Comparison of ENCODE assay signal across 12 cellular contexts in the genomic region with DNA sequence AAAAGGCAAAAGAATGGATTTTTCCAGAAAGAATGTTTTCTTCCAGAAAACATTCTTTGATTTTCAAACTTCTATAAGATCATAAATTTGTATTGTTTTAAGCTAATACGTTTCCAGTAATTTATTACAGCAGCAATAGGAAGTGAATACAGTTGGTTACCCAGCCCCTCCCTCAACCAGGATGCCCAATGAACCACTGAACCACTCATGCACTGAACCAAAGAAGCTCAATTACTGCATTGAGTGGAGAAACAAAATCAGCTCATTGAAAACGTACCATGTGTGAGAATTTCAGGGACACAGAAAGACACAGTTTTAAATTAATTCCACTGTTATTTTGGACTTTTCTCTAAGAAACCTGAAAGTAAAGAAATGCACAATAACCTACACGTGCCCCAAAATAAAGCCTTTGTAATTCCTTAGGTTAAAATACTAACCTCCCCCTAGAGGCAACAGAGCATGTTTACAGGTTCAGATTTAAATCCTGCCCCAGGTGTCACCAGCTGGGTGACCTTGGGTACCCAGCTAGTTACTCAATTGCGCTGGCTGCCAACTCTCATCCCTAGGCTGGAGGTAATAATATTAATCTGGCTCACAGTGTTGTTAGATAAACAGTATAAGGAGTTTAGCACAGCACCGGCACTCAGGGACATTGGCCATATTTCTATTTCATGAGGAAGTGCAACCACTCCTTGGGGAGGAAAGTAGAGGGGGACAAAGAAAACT.
A peak's percentile ranks its signal among the peaks of the same experiment; 100 is the strongest.
DNase-seq lines count a peak whose midpoint lies in the region; ATAC-seq and TF ChIP-seq lines count a peak whose summit lies in the region.
"Had no signal": no experiment of that assay in that cellular context is flagged by ENCODE, and none has a peak within 500 bp of the region (broad histone marks: within the 10 kb centered on the region; RNA-seq: fewer than 3 reads in every experiment).

No MANE protein-coding gene starts in this region.

- 27 to 33% methylated on average over 5 of the region's 5 CpGs for WGBS in tibial nerve, 2 donors

- no peak overlapping the region for H3K4me3 Mint-ChIP-seq in Caco-2 (ENCODE audit: unreplicated experiment)
- H3K4me3 Mint-ChIP-seq: activated naive CD4-positive, alpha-beta T cell treated with anti-CD3 and anti-CD28 coated beads for 36 hours had no signal

- H3K4me1 Mint-ChIP-seq in Caco-2 (ENCODE audit: low read depth, unreplicated experiment) = peaks cover 26% of the 10 kb centered on the region

- no peaks in the 10 kb centered on the region for H3K79me2 ChIP-seq in HCT116 (ENCODE audit: insufficient read depth, low read length)

- peak; percentile 84 for ATAC-seq in HCT116
- peak; percentile 50; the same call in 2 of the 3 replicates for ATAC-seq in SK-N-SH treated with all-trans-retinoic acid at 6 μM for 48 hours
- ATAC-seq in HG02678 (IDR thresholded peaks at IDR 0.05; ENCODE audit: unreplicated experiment) = no peak
- no peak for ATAC-seq in GM21360 (IDR thresholded peaks at IDR 0.05; ENCODE audit: unreplicated experiment)

- TF ChIP-seq CTCF in Caco-2 (IDR thresholded peaks at IDR 0.05; ENCODE audit: insufficient read depth in 1 of 2, low read depth in 1 of 2, low read length in 1 of 2, severe bottlenecking in 1 of 2, unreplicated experiment in 1 of 2) = peak; percentile 20 to 64
- TF ChIP-seq CTCF in HCT116 (IDR thresholded peaks at IDR 0.05 in 2 of 3, conservative IDR thresholded peaks at IDR 0.05 in 1 of 3; ENCODE audit: borderline replicate concordance in 1 of 3, insufficient read depth in 1 of 3, low read depth in 2 of 3, low read length in 2 of 3) = peak; percentile 26 to 62 (median 52); a peak in 5 of 6 replicates
- TF ChIP-seq CTCF in tibial nerve (IDR thresholded peaks at IDR 0.05) = peak in 1 of 5 experiments; percentile 21

- TF ChIP-seq RAD21 in HCT116 (IDR thresholded peaks at IDR 0.05; ENCODE audit: low read depth) = peak; percentile 39

- peaks cover 6% of the 10 kb centered on the region for H3K36me3 Mint-ChIP-seq in Caco-2 (ENCODE audit: insufficient read depth, unreplicated experiment)

- H3K9me3 ChIP-seq in Caco-2 = no peaks in the 10 kb centered on the region
- no peaks in the 10 kb centered on the region for H3K9me3 ChIP-seq in HCT116 (ENCODE audit: control insufficient read depth in 1 of 2, insufficient read depth in 1 of 2, low read depth in 1 of 2, low read length in 2 of 2)
- no peaks in the 10 kb centered on the region for H3K9me3 ChIP-seq in tibial nerve

- H3K36me3 ChIP-seq in Caco-2 (ENCODE audit: control insufficient read depth, insufficient read depth, low read length) (no peaks in the 10 kb centered on the region), HCT116 (ENCODE audit: control insufficient read depth in 1 of 2, insufficient read depth in 2 of 2, low read length in 2 of 2) (no peaks in the 10 kb centered on the region), tibial nerve (no peaks in the 10 kb centered on the region)

- BruUV-seq in Caco-2 (replicated peaks; lab: Mats Ljungman, UMichigan) (no TSS peak), HCT116 (replicated peaks; lab: Mats Ljungman, UMichigan) (no TSS peak)

- CTCF ChIA-PET in Caco-2 (lab: Charles Lee) (interaction anchor here (1.1 kb wide), 1 partner anchor 17 kb away, joined by 5 read pairs; no protein-coding TSS in a partner anchor), HCT116 (lab: Charles Lee) (interaction anchor here (0.6 to 1.3 kb wide), 8 partner anchors 9 to 328 kb away, joined by 3 to 6 read pairs (median 4); no protein-coding TSS in a partner anchor)

- no peaks in the 10 kb centered on the region for H3K9me2 ChIP-seq in HCT116 (ENCODE audit: insufficient read depth)

- TF ChIP-seq EP300 in tibial nerve (IDR thresholded peaks at IDR 0.05) = no peak

- H3K4me1 ChIP-seq in Caco-2 (peaks cover 6% of the 10 kb centered on the region), HCT116 (ENCODE audit: control insufficient read depth in 1 of 2, insufficient read depth in 2 of 2, low read length in 2 of 2) (peaks cover 0 to 3% of the 10 kb centered on the region in 2 experiments; a peak in 1 of 4 replicates), tibial nerve (peaks cover 0 to 63% (median 3%) of the 10 kb centered on the region in 4 donors)

- H3K4me3 ChIP-seq in Caco-2 (ENCODE audit: low read depth, low read length) (no peak overlapping the region), HCT116 (replicated peaks in 1 of 2; ENCODE audit: low read depth in 1 of 2, low read length in 2 of 2) (no peak overlapping the region), tibial nerve (no peak overlapping the region)
- H3K4me3 ChIP-seq: lung had no signal

- peak overlapping the region; percentile 76 for H2AFZ ChIP-seq in HCT116 (ENCODE audit: low read depth, low read length, poor library complexity, severe bottlenecking)

- no peaks in the 10 kb centered on the region for H3K9me3 Mint-ChIP-seq in Caco-2 (ENCODE audit: unreplicated experiment)
- H3K9me3 Mint-ChIP-seq: activated naive CD4-positive, alpha-beta T cell treated with anti-CD3 and anti-CD28 coated beads for 36 hours had no signal

- H3K27ac ChIP-seq in HCT116 (ENCODE audit: low read depth, low read length) (no peak overlapping the region), tibial nerve (no peak overlapping the region)

- no peaks in the 10 kb centered on the region for H4K20me1 ChIP-seq in HCT116 (ENCODE audit: insufficient read depth)

- peak overlapping the region; percentile 15; the same call in 1 of the 2 replicates for H3K4me2 ChIP-seq in HCT116 (ENCODE audit: low read length)

- POLR2A ChIA-PET in Caco-2 (lab: Charles Lee) = no interaction called here
- POLR2A ChIA-PET in HCT116 (lab: Charles Lee) = interaction anchor here (0.6 to 0.8 kb wide), 2 partner anchors 29 to 59 kb away, joined by 3 read pairs; no protein-coding TSS in a partner anchor

- intact Hi-C loops in Caco-2 (cut with micrococcal nuclease; ENCODE audit: unreplicated experiment) = no loop called here
- intact Hi-C loops in HCT116 (cut with micrococcal nuclease) = no loop called here

- no peaks in the 10 kb centered on the region for H3K27me3 Mint-ChIP-seq in Caco-2 (ENCODE audit: insufficient read depth, unreplicated experiment)

- no peak overlapping the region for H3K9ac ChIP-seq in HCT116 (ENCODE audit: low read length)

- no peak overlapping the region for H3K27ac Mint-ChIP-seq in Caco-2 (ENCODE audit: unreplicated experiment)
- H3K27ac Mint-ChIP-seq: activated naive CD4-positive, alpha-beta T cell treated with anti-CD3 and anti-CD28 coated beads for 36 hours had no signal

- DNase-seq in Caco-2 = no peak
- DNase-seq in HCT116 (ENCODE audit: low read depth, low spot score) = no peak
- DNase-seq in kidney tubule cell (ENCODE audit: low spot score) = peak; percentile 34
- no peak for DNase-seq in tibial nerve (ENCODE audit: low spot score in 2 of 2)
- DNase-seq in stimulated activated CD4-positive, alpha-beta T cell treated with anti-CD3 and anti-CD28 coated beads, Interleukin-4, amount 100 ng/mL, for 24 hours = no peak
- DNase-seq: activated naive CD4-positive, alpha-beta T cell treated with anti-CD3 and anti-CD28 coated beads for 36 hours; NCI-H2107; stimulated activated CD8-positive, alpha-beta memory T cell treated with anti-CD3 and anti-CD28 coated beads, Interleukin-4, amount 100 ng/mL, for 48 hours had no signal

- TF ChIP-seq POLR2A in HCT116 (IDR thresholded peaks at IDR 0.05; ENCODE audit: borderline replicate concordance, extremely low read depth, insufficient read depth, insufficient read length) = no peak
- TF ChIP-seq POLR2A in tibial nerve (IDR thresholded peaks at IDR 0.05) = no peak

- H3K27me3 ChIP-seq in Caco-2 (replicated peaks; ENCODE audit: control insufficient read depth, insufficient read depth, low read length) (no peaks in the 10 kb centered on the region), HCT116 (ENCODE audit: insufficient read depth, low read length) (no peaks in the 10 kb centered on the region), tibial nerve (no peaks in the 10 kb centered on the region)

- RAD21 ChIA-PET in HCT116 (lab: Charles Lee; ENCODE audit: low non-redundant PET in 1 of 2, low total read pairs in 2 of 2, uncharacterized antibody in 2 of 2, unreplicated experiment in 2 of 2) = no interaction called here

TF ChIP-seq in HCT116, 20 proteins besides CTCF, POLR2A, EP300 and RAD21:
- TF ChIP-seq, protein P1, sequence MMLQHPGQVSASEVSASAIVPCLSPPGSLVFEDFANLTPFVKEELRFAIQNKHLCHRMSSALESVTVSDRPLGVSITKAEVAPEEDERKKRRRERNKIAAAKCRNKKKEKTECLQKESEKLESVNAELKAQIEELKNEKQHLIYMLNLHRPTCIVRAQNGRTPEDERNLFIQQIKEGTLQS (IDR thresholded peaks at IDR 0.05) = no peak
- TF ChIP-seq TCF7L2 (IDR thresholded peaks at IDR 0.05; ENCODE audit: borderline replicate concordance, extremely low read depth, insufficient read depth, insufficient read length) = no peak
- TF ChIP-seq FOSL1 (IDR thresholded peaks at IDR 0.05; ENCODE audit: low read depth) = no peak
- TF ChIP-seq CEBPB (IDR thresholded peaks at IDR 0.05; ENCODE audit: low read depth) = no peak
- no peak for TF ChIP-seq CBX3 (IDR thresholded peaks at IDR 0.05; ENCODE audit: low read depth)
- no peak for TF ChIP-seq SIN3A (IDR thresholded peaks at IDR 0.05; ENCODE audit: low read depth)

TF ChIP-seq in SK-N-SH treated with all-trans-retinoic acid at 6 μM for 48 hours, 23 proteins besides CTCF, POLR2A, EP300 and RAD21:
- no peak for TF ChIP-seq ISL1 (CRISPR knock-in tag; IDR thresholded peaks at IDR 0.05)
- no peak for TF ChIP-seq ZNF565 (CRISPR knock-in tag; conservative IDR thresholded peaks at IDR 0.05; ENCODE audit: low read depth)
- no peak for TF ChIP-seq CSDC2 (CRISPR knock-in tag; IDR thresholded peaks at IDR 0.05)

Comparison
In these comparisons a context has a peak if more than half of its experiments do, and no peak if none do; other contexts are left out.
1. ATAC-seq: peak in HCT116 (single experiment) and SK-N-SH treated with all-trans-retinoic acid at 6 μM for 48 hours (single experiment); none in HG02678 (single experiment) and GM21360 (single experiment).